15 cellular contexts compared by ENCODE assay signal in genomic region chr1:85407978-85408377, GRCh38. TPM values are rescaled to one million over a fixed set of nuclear protein-coding genes. Genes with fewer than 3 reads are reported as not detected.
DNase-seq lines count a peak whose midpoint lies in the region; TF ChIP-seq lines count a peak whose summit lies in the region.
"Had no signal": no experiment of that assay in that cellular context is flagged by ENCODE, and none has a peak within 500 bp of the region (broad histone marks: within the 10 kb centered on the region; RNA-seq: fewer than 3 reads in every experiment).

No MANE protein-coding gene starts in this region.

- H3K4me2 ChIP-seq in hepatocyte = no peak overlapping the region

- TF ChIP-seq CTCF in hepatocyte (IDR thresholded peaks at IDR 0.05; ENCODE audit: poor library complexity) = no peak
- no peak for TF ChIP-seq CTCF in osteocyte (IDR thresholded peaks at IDR 0.05)

- in situ Hi-C loops in ACHN (cut with HindIII; ENCODE audit: low pct_ligation_motif_present, low pct_unique_long_range_greater_than_20kb, low sequenced_read_pairs) = no loop called here

- peak overlapping the region; percentile 47 for H3K4me3 Mint-ChIP-seq in osteocyte (ENCODE audit: unreplicated experiment)
- H3K4me3 Mint-ChIP-seq: CD4-positive, alpha-beta T cell had no signal

- H2AFZ ChIP-seq in hepatocyte = no peak overlapping the region
- H2AFZ ChIP-seq: parathyroid adenoma had no signal

- H3K9me2 ChIP-seq in hepatocyte (replicated peaks; ENCODE audit: insufficient read depth) = no peaks in the 10 kb centered on the region

- peaks cover 82% of the 10 kb centered on the region for H3K4me1 Mint-ChIP-seq in osteocyte (ENCODE audit: unreplicated experiment)

- H3K27me3 ChIP-seq in SJSA1 (replicated peaks) (no peaks in the 10 kb centered on the region), hepatocyte (no peaks in the 10 kb centered on the region)

- no peaks in the 10 kb centered on the region for H3K9me3 Mint-ChIP-seq in osteocyte (ENCODE audit: unreplicated experiment)
- H3K9me3 Mint-ChIP-seq: CD4-positive, alpha-beta T cell had no signal

- H3K79me2 ChIP-seq in hepatocyte = peaks cover 27% of the 10 kb centered on the region
- H3K79me2 ChIP-seq: parathyroid adenoma had no signal

- H3K4me1 ChIP-seq in SJSA1 (replicated peaks) = peaks cover 23% of the 10 kb centered on the region
- H3K4me1 ChIP-seq in hepatocyte (ENCODE audit: insufficient read depth) = peaks cover 7% of the 10 kb centered on the region
- H3K4me1 ChIP-seq: parathyroid adenoma had no signal

- H3K36me3 ChIP-seq in SJSA1 = peaks cover 10% of the 10 kb centered on the region; the same call in 1 of the 2 replicates
- H3K36me3 ChIP-seq in hepatocyte (replicated peaks; ENCODE audit: insufficient read depth, low read depth) = no peaks in the 10 kb centered on the region

- H4K20me1 ChIP-seq in hepatocyte (ENCODE audit: insufficient read depth, poor library complexity, severe bottlenecking) = no peaks in the 10 kb centered on the region

- peak; percentile 37 for DNase-seq in ACHN
- DNase-seq in SJSA1 (ENCODE audit: low read depth in 1 of 2, low spot score in 2 of 2) = no peak
- DNase-seq in hepatocyte (ENCODE audit: low spot score) = no peak
- DNase-seq in osteocyte (ENCODE audit: extremely low spot score, unreplicated experiment) = no peak
- no peak for DNase-seq in stimulated activated naive CD4-positive, alpha-beta T cell (lab: John Stamatoyannopoulos, UW)
- no peak for DNase-seq in NCI-H2029 treated with DMSO at 0.1 percent for 48 hours (lab: John Stamatoyannopoulos, UW)
- no peak for DNase-seq in NCI-H2107 treated with DMSO at 0.1 percent for 48 hours (lab: John Stamatoyannopoulos, UW; ENCODE audit: unreplicated experiment)
- no peak for DNase-seq in NCI-H345 treated with DMSO at 0.1 percent for 48 hours (lab: John Stamatoyannopoulos, UW; ENCODE audit: unreplicated experiment)
- DNase-seq: activated naive CD4-positive, alpha-beta T cell treated with anti-CD3 and anti-CD28 coated beads, Interleukin-2, amount 50 U/mL, for 16 hours; CD4-positive, alpha-beta T cell; MV-4-11; NCI-H2029; NCI-H526 treated with DMSO at 0.1 percent for 48 hours; stimulated activated naive CD4-positive, alpha-beta T cell treated with Interleukin-2 at 50 U/mL for 16 hours had no signal

- H3K27ac ChIP-seq in SJSA1 = peak overlapping the region; percentile 89
- peak overlapping the region; percentile 31 for H3K27ac ChIP-seq in hepatocyte
- H3K27ac ChIP-seq: parathyroid adenoma had no signal

- H3K27me3 Mint-ChIP-seq in osteocyte (ENCODE audit: unreplicated experiment) = no peaks in the 10 kb centered on the region
- H3K27me3 Mint-ChIP-seq: CD4-positive, alpha-beta T cell had no signal

- WGBS in hepatocyte (ENCODE audit: low lambda C conversion rate, missing lambda C conversion rate) = 90% methylated on average over 3 of the region's 3 CpGs

- peak overlapping the region; percentile 95 for H3K27ac Mint-ChIP-seq in osteocyte (ENCODE audit: unreplicated experiment)
- H3K27ac Mint-ChIP-seq: CD4-positive, alpha-beta T cell had no signal

- H3K4me3 ChIP-seq in SJSA1 = no peak overlapping the region
- no peak overlapping the region for H3K4me3 ChIP-seq in hepatocyte

- peaks cover 3% of the 10 kb centered on the region for H3K36me3 Mint-ChIP-seq in osteocyte (ENCODE audit: unreplicated experiment)

- H3K9me3 ChIP-seq in SJSA1 (replicated peaks) (no peaks in the 10 kb centered on the region), hepatocyte (ENCODE audit: low read depth) (no peaks in the 10 kb centered on the region)

RNA-seq across cellular contexts. Expression of gene DDAH1, which starts 57.0 kb away (rescaled TPM):
- 97.5 and 108 TPM in 2 replicates for total RNA-seq in SJSA1 (2014; rRNA removed; shearing (Covaris generic))
- 49.8 and 55.8 TPM in 2 replicates for total RNA-seq in hepatocyte
- 17.2 and 19.5 TPM in 2 replicates for polyA plus RNA-seq in hepatocyte
- total RNA-seq in osteocyte = 40.8 and 46.8 TPM in 2 replicates
- total RNA-seq: CD4-positive, alpha-beta T cell had no signal
